In genomic region chr15:101006931-101007687, GRCh38 we compare ENCODE assay signal across 8 cellular contexts.
DNase-seq lines count a peak whose midpoint lies in the region; ATAC-seq, FAIRE-seq and TF ChIP-seq lines count a peak whose summit lies in the region.

No MANE protein-coding gene starts in this region.

- no peaks in the 10 kb centered on the region for H3K27me3 ChIP-seq in keratinocyte (ENCODE audit: control insufficient read depth, extremely low read depth, insufficient read depth, low read length)

- peaks cover 22% of the 10 kb centered on the region for H3K36me3 Mint-ChIP-seq in activated B cell treated with CpG ODN at 0.5 μM for 24 hours (ENCODE audit: low read depth)

- dilution Hi-C loops in keratinocyte (cut with MboI; ENCODE audit: extremely low pct_ligation_motif_present, low sequenced_read_pairs): no loop called here

- POLR2A ChIA-PET in activated B cell treated with CpG ODN at 0.5 μM for 24 hours (lab: Charles Lee): interaction anchor here (0.5 to 5.1 kb wide), 6 partner anchors 46 to 405 kb away, joined by 3 to 92 read pairs (median 4); partner anchors contain the start of genes ASB7, LINS1 and LRRK1

- intact Hi-C loops in activated B cell treated with CpG ODN at 0.5 μM for 24 hours (cut with micrococcal nuclease): loop anchor here (1.0 to 5.0 kb wide), 5 partner anchors 35 to 1080 kb away; partner anchors contain the start of genes ADAMTS17 and TM2D3

- H3K4me3 ChIP-seq in keratinocyte (ENCODE audit: control insufficient read depth in 2 of 3, extremely low read depth in 1 of 3, insufficient read depth in 2 of 3, low read depth in 1 of 3, low read length in 3 of 3): no peak overlapping the region

- peak overlapping the region; percentile 85 for H3K4me3 Mint-ChIP-seq in activated B cell treated with CpG ODN at 0.5 μM for 24 hours

- H3K4me2 ChIP-seq in keratinocyte (ENCODE audit: control insufficient read depth, extremely low read depth, insufficient read depth, low read depth, low read length): peak overlapping the region; percentile 89

- no peak overlapping the region for H3K27ac Mint-ChIP-seq in activated B cell treated with CpG ODN at 0.5 μM for 24 hours

- peak; percentile 85 for FAIRE-seq in keratinocyte (lab: Jason Lieb, UNC)

- H3K9me3 ChIP-seq in ES-I3 (ENCODE audit: control insufficient read depth, insufficient read depth, low read length) (0 out of 2 replicates have a peak, but pooled peaks cover 5% of the 10 kb centered on the region), keratinocyte (ENCODE audit: control insufficient read depth, low read depth, low read length) (no peaks in the 10 kb centered on the region)

- peaks cover 4% of the 10 kb centered on the region for H3K9me3 Mint-ChIP-seq in activated B cell treated with CpG ODN at 0.5 μM for 24 hours

- peak overlapping the region; percentile 45 for H2AFZ ChIP-seq in keratinocyte (ENCODE audit: control insufficient read depth, low read length)

- H4K20me1 ChIP-seq in keratinocyte (ENCODE audit: control insufficient read depth, extremely low read depth, insufficient read depth, low read length): no peaks in the 10 kb centered on the region

- H3K36me3 ChIP-seq in ES-I3 (ENCODE audit: insufficient read depth, low read length) (no peaks in the 10 kb centered on the region), keratinocyte (ENCODE audit: control insufficient read depth in 2 of 2, extremely low read depth in 1 of 2, insufficient read depth in 2 of 2, low read length in 2 of 2) (peaks cover 2 to 5% of the 10 kb centered on the region in 2 experiments)

- DNase-seq in NCI-H2227 (lab: John Stamatoyannopoulos, UW; ENCODE audit: unreplicated experiment) (peak; percentile 71), activated B cell treated with CpG ODN at 0.5 μM for 24 hours (peak; percentile 54), caudate nucleus (lab: John Stamatoyannopoulos, UW) (peak in 51 of 61 donors; percentile 6 to 81 (median 41)), keratinocyte (ENCODE audit: low read depth, low spot score) (peak; percentile 44)
- DNase-seq in stimulated activated CD4-positive, alpha-beta T cell treated with anti-CD3 and anti-CD28 coated beads, Interleukin-15, amount 100 ng/mL, for 1 hour (ENCODE audit: low read depth in 1 of 2, low spot score in 1 of 2): peak; percentile 25 to 49

- TF ChIP-seq CTCF in activated B cell treated with CpG ODN at 0.5 μM for 24 hours (IDR thresholded peaks at IDR 0.05): peak; percentile 90
- peak; percentile 91 to 92 (median 92) for TF ChIP-seq CTCF in keratinocyte (optimal IDR thresholded peaks at IDR 0.05 in 1 of 3, IDR thresholded peaks at IDR 0.05 in 1 of 3, conservative IDR thresholded peaks at IDR 0.05 in 1 of 3; ENCODE audit: extremely low read depth in 1 of 3, insufficient read depth in 2 of 3, low read length in 3 of 3)

- CTCF ChIA-PET in activated B cell treated with CpG ODN at 0.5 μM for 24 hours (lab: Charles Lee): interaction anchor here (0.7 to 10.7 kb wide), 25 partner anchors 13 to 405 kb away, joined by 3 to 543 read pairs (median 4); partner anchors contain the start of genes ALDH1A3, ASB7, LINS1 and LRRK1

- H3K9ac ChIP-seq in ES-I3 (ENCODE audit: low read depth, low read length) (peak overlapping the region; percentile 78; the same call in 1 of the 2 replicates), keratinocyte (ENCODE audit: control insufficient read depth, extremely low read depth, insufficient read depth, low read length) (no peak overlapping the region)

- H3K4me1 ChIP-seq in ES-I3 (ENCODE audit: insufficient read depth, low read length) (no peaks in the 10 kb centered on the region), keratinocyte (ENCODE audit: control insufficient read depth, extremely low read depth, insufficient read depth, low read length) (peaks cover 13% of the 10 kb centered on the region)

- peaks cover 29% of the 10 kb centered on the region for H3K4me1 Mint-ChIP-seq in activated B cell treated with CpG ODN at 0.5 μM for 24 hours

- ATAC-seq in HG02852 (IDR thresholded peaks at IDR 0.05; ENCODE audit: unreplicated experiment): peak; percentile 45
- ATAC-seq in activated B cell treated with CpG ODN at 0.5 μM for 24 hours (ENCODE audit: low read depth): peak; percentile 44
- no peak for ATAC-seq in GM18858 (IDR thresholded peaks at IDR 0.05; ENCODE audit: unreplicated experiment)

- no peaks in the 10 kb centered on the region for H3K27me3 Mint-ChIP-seq in activated B cell treated with CpG ODN at 0.5 μM for 24 hours

- H3K27ac ChIP-seq in caudate nucleus (ENCODE audit: low read depth, low read length) (peak overlapping the region; percentile 3), keratinocyte (ENCODE audit: control insufficient read depth, insufficient read depth, low read length) (no peak overlapping the region)

- no peaks in the 10 kb centered on the region for H3K79me2 ChIP-seq in keratinocyte (ENCODE audit: control insufficient read depth, insufficient read depth, low read length)

- H3K9me1 ChIP-seq in keratinocyte (ENCODE audit: control insufficient read depth, extremely low read depth, insufficient read depth, low read length): no peaks in the 10 kb centered on the region
